27 cellular contexts compared by ENCODE assay signal in the genomic region with DNA sequence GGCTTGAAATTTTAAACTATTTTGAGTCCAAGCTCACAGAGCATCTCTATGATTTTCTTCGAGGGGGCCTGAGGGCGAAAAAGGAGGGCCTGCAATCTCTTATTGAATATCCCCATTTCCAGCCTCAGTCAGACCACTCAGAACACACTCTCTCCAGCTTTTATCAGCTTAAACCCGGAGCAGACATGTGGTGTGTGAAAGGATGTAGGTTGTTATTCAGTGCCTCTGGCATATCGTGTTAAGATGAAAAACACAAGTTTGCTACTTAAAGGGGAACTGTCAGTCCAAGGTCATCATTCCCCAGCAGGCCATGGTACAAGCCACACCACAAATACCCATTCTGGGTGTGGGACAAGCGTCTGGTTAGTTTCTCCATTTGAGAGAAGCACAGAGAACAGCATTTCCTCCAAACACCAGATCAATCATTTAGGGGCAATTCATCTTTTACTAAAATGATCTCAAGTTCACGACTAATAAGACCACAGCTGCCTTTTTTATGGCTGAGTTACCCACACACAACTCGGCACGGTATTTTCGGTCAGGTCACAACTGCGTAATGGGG.
"Had no signal": no experiment of that assay in that cellular context is flagged by ENCODE, and none has a peak within 500 bp of the region (broad histone marks: within the 10 kb centered on the region; RNA-seq: fewer than 3 reads in every experiment).

No MANE protein-coding gene starts in this region.

- H3K4me2 ChIP-seq: hepatocyte had no signal

- H3K27ac ChIP-seq: epithelial cell of prostate, gastroesophageal sphincter, hepatocyte, neutrophil, prostate gland, thoracic aorta, tibial nerve, vagina had no signal

- H3K27ac Mint-ChIP-seq: dendritic cell treated with granulocyte-macrophage colony-stimulating factor and Interleukin-4, amounts not matched to agents 40 ng/mL and 50 ng/mL, for 4 days; endodermal cell; memory B cell; naive B cell; natural killer cell treated with Interleukin-12 subunit alpha and Interleukin-12 subunit beta and Interleukin-15 and Interleukin-18, amount 100 ng/mL, for 72 hours; stimulated activated naive B cell treated with anti-CD40 and anti-IgM and Interleukin-4, amounts not matched to agents 10 μg/mL and 1 μg/mL and 100 μg/mL, for 72 hours; stimulated activated naive CD8-positive, alpha-beta T cell treated with anti-CD3 and anti-CD28 coated beads, Interleukin-15, Interleukin-2, amounts not matched to agents 100 ng/mL and 50 ng/mL, for 24 hours had no signal

- H3K36me3 Mint-ChIP-seq: memory B cell; naive B cell; stimulated activated naive B cell treated with anti-CD40 and anti-IgM and Interleukin-4, amounts not matched to agents 10 μg/mL and 1 μg/mL and 100 μg/mL, for 72 hours had no signal

- H3K9me3 Mint-ChIP-seq: dendritic cell treated with granulocyte-macrophage colony-stimulating factor and Interleukin-4, amounts not matched to agents 40 ng/mL and 50 ng/mL, for 4 days; endodermal cell; natural killer cell treated with Interleukin-12 subunit alpha and Interleukin-12 subunit beta and Interleukin-15 and Interleukin-18, amount 100 ng/mL, for 72 hours; stimulated activated naive B cell treated with anti-CD40 and anti-IgM and Interleukin-4, amounts not matched to agents 10 μg/mL and 1 μg/mL and 100 μg/mL, for 72 hours; stimulated activated naive CD8-positive, alpha-beta T cell treated with anti-CD3 and anti-CD28 coated beads, Interleukin-15, Interleukin-2, amounts not matched to agents 100 ng/mL and 50 ng/mL, for 24 hours had no signal

- FAIRE-seq: kidney, small intestine had no signal

- H3K4me1 Mint-ChIP-seq: endodermal cell; naive B cell; stimulated activated naive B cell treated with anti-CD40 and anti-IgM and Interleukin-4, amounts not matched to agents 10 μg/mL and 1 μg/mL and 100 μg/mL, for 72 hours had no signal

- H3K4me3 ChIP-seq: gastroesophageal sphincter, heart left ventricle, hepatocyte, lung, prostate gland, thoracic aorta, tibial nerve, vagina had no signal

- H3K4me3 Mint-ChIP-seq: dendritic cell treated with granulocyte-macrophage colony-stimulating factor and Interleukin-4, amounts not matched to agents 40 ng/mL and 50 ng/mL, for 4 days; endodermal cell; memory B cell; naive B cell; natural killer cell treated with Interleukin-12 subunit alpha and Interleukin-12 subunit beta and Interleukin-15 and Interleukin-18, amount 100 ng/mL, for 72 hours; neural crest cell; stimulated activated naive B cell treated with anti-CD40 and anti-IgM and Interleukin-4, amounts not matched to agents 10 μg/mL and 1 μg/mL and 100 μg/mL, for 72 hours; stimulated activated naive CD8-positive, alpha-beta T cell treated with anti-CD3 and anti-CD28 coated beads, Interleukin-15, Interleukin-2, amounts not matched to agents 100 ng/mL and 50 ng/mL, for 24 hours had no signal

- H3K27me3 ChIP-seq: gastroesophageal sphincter, heart left ventricle, hepatocyte, neutrophil, tibial nerve, vagina had no signal

- H3K79me2 ChIP-seq: hepatocyte had no signal

- H3K4me1 ChIP-seq: gastroesophageal sphincter, heart left ventricle, prostate gland, tibial nerve, vagina had no signal

- ATAC-seq: esophagus mucosa; gastroesophageal sphincter; heart left ventricle; left lobe of liver; natural killer cell treated with Interleukin-12 subunit alpha and Interleukin-12 subunit beta and Interleukin-15 and Interleukin-18, amount 100 ng/mL, for 72 hours; right cardiac atrium; stimulated activated naive B cell treated with anti-CD40 and anti-IgM and Interleukin-4, amounts not matched to agents 10 μg/mL and 1 μg/mL and 100 μg/mL, for 72 hours had no signal

- H2AFZ ChIP-seq: hepatocyte had no signal

- DNase-seq: effector CD8-positive, alpha-beta T cell; endodermal cell; foreskin fibroblast; kidney; naive B cell; right cardiac atrium; small intestine; stimulated activated CD4-positive, alpha-beta T cell treated with anti-CD3 and anti-CD28 coated beads, Interleukin-15, amount 100 ng/mL, for 24 hours; stimulated activated CD4-positive, alpha-beta T cell treated with anti-CD3 and anti-CD28 coated beads, Interleukin-2, amount 100 ng/mL, for 48 hours; stimulated activated naive B cell treated with anti-CD40 and anti-IgM and Interleukin-4, amounts not matched to agents 10 μg/mL and 1 μg/mL and 100 μg/mL, for 72 hours had no signal

- H3K27me3 Mint-ChIP-seq: stimulated activated naive B cell treated with anti-CD40 and anti-IgM and Interleukin-4, amounts not matched to agents 10 μg/mL and 1 μg/mL and 100 μg/mL, for 72 hours; stimulated activated naive CD8-positive, alpha-beta T cell treated with anti-CD3 and anti-CD28 coated beads, Interleukin-15, Interleukin-2, amounts not matched to agents 100 ng/mL and 50 ng/mL, for 24 hours had no signal

- H3K9me3 ChIP-seq: gastroesophageal sphincter, neutrophil, prostate gland, thoracic aorta, vagina had no signal

- H3K36me3 ChIP-seq: gastroesophageal sphincter, heart left ventricle, neutrophil, prostate gland, thoracic aorta, tibial nerve, vagina had no signal
